10 cellular contexts compared by ENCODE assay signal in genomic region chr14:74572829-74573360, GRCh38. TPM values are rescaled to one million over a fixed set of nuclear protein-coding genes. Genes with fewer than 3 reads are reported as not detected.
A peak's percentile ranks its signal among the peaks of the same experiment; 100 is the strongest.
DNase-seq lines count a peak whose midpoint lies in the region; ATAC-seq and TF ChIP-seq lines count a peak whose summit lies in the region.
"Had no signal": no experiment of that assay in that cellular context is flagged by ENCODE, and none has a peak within 500 bp of the region (broad histone marks: within the 10 kb centered on the region; RNA-seq: fewer than 3 reads in every experiment).

No MANE protein-coding gene starts in this region.

- TF ChIP-seq CTCF in coronary artery (IDR thresholded peaks at IDR 0.05) (no peak), upper lobe of left lung (IDR thresholded peaks at IDR 0.05) (no peak)

- peaks cover 35% of the 10 kb centered on the region for H3K4me1 Mint-ChIP-seq in activated naive CD8-positive, alpha-beta T cell (ENCODE audit: low read depth)
- H3K4me1 Mint-ChIP-seq in activated naive CD8-positive, alpha-beta T cell treated with anti-CD3 and anti-CD28 coated beads for 36 hours = peaks cover 24% of the 10 kb centered on the region

- peak overlapping the region; percentile 68 for H3K4me3 Mint-ChIP-seq in activated naive CD8-positive, alpha-beta T cell
- no peak overlapping the region for H3K4me3 Mint-ChIP-seq in activated naive CD8-positive, alpha-beta T cell treated with anti-CD3 and anti-CD28 coated beads for 36 hours

- H3K27me3 ChIP-seq in mucosa of rectum (ENCODE audit: control insufficient read depth in 2 of 2, insufficient read depth in 2 of 2, low read length in 2 of 2) (no peaks in the 10 kb centered on the region), upper lobe of left lung (no peaks in the 10 kb centered on the region)

- 68 to 72% methylated on average over 8 to 10 of the region's 10 CpGs for WGBS in upper lobe of left lung, 2 donors

- H3K9ac ChIP-seq in mucosa of rectum (ENCODE audit: low read depth in 1 of 2, low read length in 2 of 2) = no peak overlapping the region

- DNase-seq in activated naive CD8-positive, alpha-beta T cell treated with anti-CD3 and anti-CD28 coated beads for 36 hours = no peak
- DNase-seq in coronary artery (ENCODE audit: low spot score) (no peak), upper lobe of left lung (no peak), AG20443 (ENCODE audit: low spot score) (no peak), NCI-H2171 (lab: John Stamatoyannopoulos, UW) (no peak)
- no peak for DNase-seq in stimulated activated CD4-positive, alpha-beta T cell treated with anti-CD3 and anti-CD28 coated beads, Interleukin-4, amount 100 ng/mL, for 1 hour
- DNase-seq: CD4-positive, CD25-positive, alpha-beta regulatory T cell had no signal

- TF ChIP-seq POLR2A in upper lobe of left lung (IDR thresholded peaks at IDR 0.05) = no peak

- peak overlapping the region; percentile 28 for H3K27ac Mint-ChIP-seq in activated naive CD8-positive, alpha-beta T cell
- H3K27ac Mint-ChIP-seq in activated naive CD8-positive, alpha-beta T cell treated with anti-CD3 and anti-CD28 coated beads for 36 hours = no peak overlapping the region

- H3K4me1 ChIP-seq in mucosa of rectum (ENCODE audit: control insufficient read depth in 2 of 2, insufficient read depth in 2 of 2, low read length in 2 of 2) (peaks cover 10 to 12% of the 10 kb centered on the region in 2 donors), upper lobe of left lung (peaks cover 45 to 63% (median 47%) of the 10 kb centered on the region in 4 donors)

- H3K27me3 Mint-ChIP-seq in activated naive CD8-positive, alpha-beta T cell = peaks cover 2% of the 10 kb centered on the region
- peaks cover 46% of the 10 kb centered on the region for H3K27me3 Mint-ChIP-seq in activated naive CD8-positive, alpha-beta T cell treated with anti-CD3 and anti-CD28 coated beads for 36 hours

- H3K4me3 ChIP-seq in coronary artery (peak overlapping the region; percentile 58), mucosa of rectum (ENCODE audit: low read length in 2 of 2) (no peak overlapping the region), upper lobe of left lung (no peak overlapping the region)

- H3K27ac ChIP-seq in coronary artery (peak overlapping the region; percentile 79 to 93), mucosa of rectum (ENCODE audit: low read depth in 2 of 2, low read length in 2 of 2) (peak overlapping the region; percentile 9 to 67), upper lobe of left lung (peak overlapping the region; percentile 70 to 79 (median 73))

- H3K9me3 Mint-ChIP-seq in activated naive CD8-positive, alpha-beta T cell (ENCODE audit: low read depth) = no peaks in the 10 kb centered on the region
- no peaks in the 10 kb centered on the region for H3K9me3 Mint-ChIP-seq in activated naive CD8-positive, alpha-beta T cell treated with anti-CD3 and anti-CD28 coated beads for 36 hours
- H3K9me3 Mint-ChIP-seq: CD4-positive, CD25-positive, alpha-beta regulatory T cell; central memory CD8-positive, alpha-beta T cell had no signal

- H3K36me3 Mint-ChIP-seq in activated naive CD8-positive, alpha-beta T cell = no peaks in the 10 kb centered on the region
- H3K36me3 Mint-ChIP-seq in activated naive CD8-positive, alpha-beta T cell treated with anti-CD3 and anti-CD28 coated beads for 36 hours = no peaks in the 10 kb centered on the region
- H3K36me3 Mint-ChIP-seq: CD4-positive, CD25-positive, alpha-beta regulatory T cell had no signal

- TF ChIP-seq EP300 in upper lobe of left lung (IDR thresholded peaks at IDR 0.05) = no peak

- no peak for ATAC-seq in upper lobe of left lung (ENCODE audit: low FRiP score in 2 of 2)

- H3K9me3 ChIP-seq in mucosa of rectum (ENCODE audit: control insufficient read depth in 2 of 2, low read length in 2 of 2) = no peaks in the 10 kb centered on the region
- H3K9me3 ChIP-seq in upper lobe of left lung = no peaks in the 10 kb centered on the region

- H3K36me3 ChIP-seq in mucosa of rectum (ENCODE audit: control insufficient read depth in 2 of 2, insufficient read depth in 2 of 2, low read length in 2 of 2) (no peaks in the 10 kb centered on the region), upper lobe of left lung (no peaks in the 10 kb centered on the region)

RNA-seq across cellular contexts. Expression of gene LTBP2, which starts 39.1 kb away (rescaled TPM):
- total RNA-seq in activated naive CD8-positive, alpha-beta T cell treated with anti-CD3 and anti-CD28 coated beads for 36 hours = under 1 TPM; 0.06 to 0.10 TPM
- total RNA-seq in upper lobe of left lung = 100 to 1,000 TPM in 2 of 6 donors, 10 to 100 TPM in 4; 19.7 to 136 (median 77.6) TPM

Comparison
In these comparisons a context has a peak if more than half of its experiments do, and no peak if none do; other contexts are left out.
1. RNA of gene LTBP2, which starts 39.1 kb away (total RNA-seq): 19.7 to 136 TPM in upper lobe of left lung; 0.06 to 0.10 TPM in activated naive CD8-positive, alpha-beta T cell treated with anti-CD3 and anti-CD28 coated beads for 36 hours; every median in the first group is over 10 times any median in the second.
2. Peak in every context shown above with its lines, with median percentiles within 50 percentile points of each other: H3K27ac ChIP-seq.